Comparison of ENCODE assay signal across 2 cellular contexts in the genomic region with DNA sequence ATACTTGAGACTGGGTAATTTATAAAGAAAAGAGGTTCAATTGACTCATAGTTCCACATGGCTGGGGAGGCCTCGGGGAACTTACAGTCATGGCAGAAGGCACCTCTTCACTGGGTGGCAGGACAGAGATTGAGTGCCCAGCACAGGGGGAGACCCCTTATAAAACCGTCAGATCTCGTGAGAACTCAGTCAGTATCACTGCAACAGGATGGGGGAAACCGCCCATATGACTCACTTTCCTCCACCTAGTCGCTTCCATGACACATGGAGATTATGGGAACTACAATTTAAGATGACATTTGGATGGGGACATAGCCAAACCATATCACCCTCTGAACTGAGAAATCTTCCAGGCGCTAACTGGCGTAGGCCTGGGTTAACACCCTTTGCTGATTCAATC.
TF ChIP-seq lines count a peak whose summit lies in the region.

No MANE protein-coding gene starts in this region.

TF ChIP-seq in GM23338, 12 proteins besides CTCF, POLR2A, EP300 and RAD21:
- no peak for TF ChIP-seq POLR2AphosphoS5 (IDR thresholded peaks at IDR 0.05; ENCODE audit: low read depth)
- no peak for TF ChIP-seq ZNF114 (CRISPR knock-in tag; IDR thresholded peaks at IDR 0.05)
- no peak for TF ChIP-seq EZH2phosphoT487 (IDR thresholded peaks at IDR 0.05; ENCODE audit: unreplicated experiment)
- TF ChIP-seq, protein P1, sequence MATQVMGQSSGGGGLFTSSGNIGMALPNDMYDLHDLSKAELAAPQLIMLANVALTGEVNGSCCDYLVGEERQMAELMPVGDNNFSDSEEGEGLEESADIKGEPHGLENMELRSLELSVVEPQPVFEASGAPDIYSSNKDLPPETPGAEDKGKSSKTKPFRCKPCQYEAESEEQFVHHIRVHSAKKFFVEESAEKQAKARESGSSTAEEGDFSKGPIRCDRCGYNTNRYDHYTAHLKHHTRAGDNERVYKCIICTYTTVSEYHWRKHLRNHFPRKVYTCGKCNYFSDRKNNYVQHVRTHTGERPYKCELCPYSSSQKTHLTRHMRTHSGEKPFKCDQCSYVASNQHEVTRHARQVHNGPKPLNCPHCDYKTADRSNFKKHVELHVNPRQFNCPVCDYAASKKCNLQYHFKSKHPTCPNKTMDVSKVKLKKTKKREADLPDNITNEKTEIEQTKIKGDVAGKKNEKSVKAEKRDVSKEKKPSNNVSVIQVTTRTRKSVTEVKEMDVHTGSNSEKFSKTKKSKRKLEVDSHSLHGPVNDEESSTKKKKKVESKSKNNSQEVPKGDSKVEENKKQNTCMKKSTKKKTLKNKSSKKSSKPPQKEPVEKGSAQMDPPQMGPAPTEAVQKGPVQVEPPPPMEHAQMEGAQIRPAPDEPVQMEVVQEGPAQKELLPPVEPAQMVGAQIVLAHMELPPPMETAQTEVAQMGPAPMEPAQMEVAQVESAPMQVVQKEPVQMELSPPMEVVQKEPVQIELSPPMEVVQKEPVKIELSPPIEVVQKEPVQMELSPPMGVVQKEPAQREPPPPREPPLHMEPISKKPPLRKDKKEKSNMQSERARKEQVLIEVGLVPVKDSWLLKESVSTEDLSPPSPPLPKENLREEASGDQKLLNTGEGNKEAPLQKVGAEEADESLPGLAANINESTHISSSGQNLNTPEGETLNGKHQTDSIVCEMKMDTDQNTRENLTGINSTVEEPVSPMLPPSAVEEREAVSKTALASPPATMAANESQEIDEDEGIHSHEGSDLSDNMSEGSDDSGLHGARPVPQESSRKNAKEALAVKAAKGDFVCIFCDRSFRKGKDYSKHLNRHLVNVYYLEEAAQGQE (IDR thresholded peaks at IDR 0.05; ENCODE audit: unreplicated experiment) = no peak
- TF ChIP-seq ZNF331 (CRISPR knock-in tag; IDR thresholded peaks at IDR 0.05; ENCODE audit: low read depth) = no peak
- no peak for TF ChIP-seq CREB1 (CRISPR knock-in tag; IDR thresholded peaks at IDR 0.05; ENCODE audit: low read depth)
- no peak for TF ChIP-seq EZH2 (IDR thresholded peaks at IDR 0.05; ENCODE audit: low read depth, unreplicated experiment)
- TF ChIP-seq NANOG (IDR thresholded peaks at IDR 0.05; ENCODE audit: borderline replicate concordance) = no peak
- no peak for TF ChIP-seq STAT1 (IDR thresholded peaks at IDR 0.05; ENCODE audit: unreplicated experiment)
- TF ChIP-seq, protein P2, sequence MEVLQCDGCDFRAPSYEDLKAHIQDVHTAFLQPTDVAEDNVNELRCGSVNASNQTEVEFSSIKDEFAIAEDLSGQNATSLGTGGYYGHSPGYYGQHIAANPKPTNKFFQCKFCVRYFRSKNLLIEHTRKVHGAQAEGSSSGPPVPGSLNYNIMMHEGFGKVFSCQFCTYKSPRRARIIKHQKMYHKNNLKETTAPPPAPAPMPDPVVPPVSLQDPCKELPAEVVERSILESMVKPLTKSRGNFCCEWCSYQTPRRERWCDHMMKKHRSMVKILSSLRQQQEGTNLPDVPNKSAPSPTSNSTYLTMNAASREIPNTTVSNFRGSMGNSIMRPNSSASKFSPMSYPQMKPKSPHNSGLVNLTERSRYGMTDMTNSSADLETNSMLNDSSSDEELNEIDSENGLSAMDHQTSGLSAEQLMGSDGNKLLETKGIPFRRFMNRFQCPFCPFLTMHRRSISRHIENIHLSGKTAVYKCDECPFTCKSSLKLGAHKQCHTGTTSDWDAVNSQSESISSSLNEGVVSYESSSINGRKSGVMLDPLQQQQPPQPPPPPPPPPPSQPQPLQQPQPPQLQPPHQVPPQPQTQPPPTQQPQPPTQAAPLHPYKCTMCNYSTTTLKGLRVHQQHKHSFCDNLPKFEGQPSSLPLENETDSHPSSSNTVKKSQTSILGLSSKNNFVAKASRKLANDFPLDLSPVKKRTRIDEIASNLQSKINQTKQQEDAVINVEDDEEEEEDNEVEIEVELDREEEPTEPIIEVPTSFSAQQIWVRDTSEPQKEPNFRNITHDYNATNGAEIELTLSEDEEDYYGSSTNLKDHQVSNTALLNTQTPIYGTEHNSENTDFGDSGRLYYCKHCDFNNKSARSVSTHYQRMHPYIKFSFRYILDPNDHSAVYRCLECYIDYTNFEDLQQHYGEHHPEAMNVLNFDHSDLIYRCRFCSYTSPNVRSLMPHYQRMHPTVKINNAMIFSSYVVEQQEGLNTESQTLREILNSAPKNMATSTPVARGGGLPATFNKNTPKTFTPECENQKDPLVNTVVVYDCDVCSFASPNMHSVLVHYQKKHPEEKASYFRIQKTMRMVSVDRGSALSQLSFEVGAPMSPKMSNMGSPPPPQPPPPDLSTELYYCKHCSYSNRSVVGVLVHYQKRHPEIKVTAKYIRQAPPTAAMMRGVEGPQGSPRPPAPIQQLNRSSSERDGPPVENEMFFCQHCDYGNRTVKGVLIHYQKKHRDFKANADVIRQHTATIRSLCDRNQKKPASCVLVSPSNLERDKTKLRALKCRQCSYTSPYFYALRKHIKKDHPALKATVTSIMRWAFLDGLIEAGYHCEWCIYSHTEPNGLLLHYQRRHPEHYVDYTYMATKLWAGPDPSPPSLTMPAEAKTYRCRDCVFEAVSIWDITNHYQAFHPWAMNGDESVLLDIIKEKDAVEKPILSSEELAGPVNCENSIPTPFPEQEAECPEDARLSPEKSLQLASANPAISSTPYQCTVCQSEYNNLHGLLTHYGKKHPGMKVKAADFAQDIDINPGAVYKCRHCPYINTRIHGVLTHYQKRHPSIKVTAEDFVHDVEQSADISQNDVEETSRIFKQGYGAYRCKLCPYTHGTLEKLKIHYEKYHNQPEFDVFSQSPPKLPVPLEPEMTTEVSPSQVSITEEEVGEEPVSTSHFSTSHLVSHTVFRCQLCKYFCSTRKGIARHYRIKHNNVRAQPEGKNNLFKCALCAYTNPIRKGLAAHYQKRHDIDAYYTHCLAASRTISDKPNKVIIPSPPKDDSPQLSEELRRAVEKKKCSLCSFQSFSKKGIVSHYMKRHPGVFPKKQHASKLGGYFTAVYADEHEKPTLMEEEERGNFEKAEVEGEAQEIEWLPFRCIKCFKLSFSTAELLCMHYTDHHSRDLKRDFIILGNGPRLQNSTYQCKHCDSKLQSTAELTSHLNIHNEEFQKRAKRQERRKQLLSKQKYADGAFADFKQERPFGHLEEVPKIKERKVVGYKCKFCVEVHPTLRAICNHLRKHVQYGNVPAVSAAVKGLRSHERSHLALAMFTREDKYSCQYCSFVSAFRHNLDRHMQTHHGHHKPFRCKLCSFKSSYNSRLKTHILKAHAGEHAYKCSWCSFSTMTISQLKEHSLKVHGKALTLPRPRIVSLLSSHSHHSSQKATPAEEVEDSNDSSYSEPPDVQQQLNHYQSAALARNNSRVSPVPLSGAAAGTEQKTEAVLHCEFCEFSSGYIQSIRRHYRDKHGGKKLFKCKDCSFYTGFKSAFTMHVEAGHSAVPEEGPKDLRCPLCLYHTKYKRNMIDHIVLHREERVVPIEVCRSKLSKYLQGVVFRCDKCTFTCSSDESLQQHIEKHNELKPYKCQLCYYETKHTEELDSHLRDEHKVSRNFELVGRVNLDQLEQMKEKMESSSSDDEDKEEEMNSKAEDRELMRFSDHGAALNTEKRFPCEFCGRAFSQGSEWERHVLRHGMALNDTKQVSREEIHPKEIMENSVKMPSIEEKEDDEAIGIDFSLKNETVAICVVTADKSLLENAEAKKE (CRISPR knock-in tag; IDR thresholded peaks at IDR 0.05) = no peak
- TF ChIP-seq JUNB (IDR thresholded peaks at IDR 0.05; ENCODE audit: unreplicated experiment) = no peak

TF ChIP-seq in endothelial cell of umbilical vein, 7 proteins besides CTCF, POLR2A, EP300 and RAD21:
- TF ChIP-seq FOS (IDR thresholded peaks at IDR 0.05; ENCODE audit: borderline replicate concordance, insufficient read depth, low read length) (peak; percentile 19), POLR2AphosphoS5 (IDR thresholded peaks at IDR 0.05; ENCODE audit: insufficient read depth, low read depth, low read length) (no peak), JUN (IDR thresholded peaks at IDR 0.05; ENCODE audit: borderline replicate concordance, insufficient read depth, insufficient read length, low read depth) (peak; percentile 16), MYC (IDR thresholded peaks at IDR 0.05; ENCODE audit: low read depth, low read length) (no peak)
